ENCODE assay signal across 8 cellular contexts in genomic region chr6:125858427-125859320, GRCh38.
DNase-seq lines count a peak whose midpoint lies in the region; ATAC-seq and TF ChIP-seq lines count a peak whose summit lies in the region.

No MANE protein-coding gene starts in this region.

- H3K4me3 ChIP-seq in HFF-Myc (replicated peaks; ENCODE audit: low read depth, low read length) (no peak overlapping the region), fibroblast of the aortic adventitia (ENCODE audit: low read depth, low read length) (no peak overlapping the region), neuronal stem cell (ENCODE audit: low read length in 2 of 2) (no peak overlapping the region)

- no peak overlapping the region for H3K14ac ChIP-seq in neuronal stem cell (ENCODE audit: low read length)

- no CpG with 5 or more reads among the region's 7 CpGs for WGBS in neuronal stem cell (ENCODE audit: extremely low coverage in 2 of 2, insufficient read length in 2 of 2, insufficient replicate concordance in 1 of 2), 2 donors

- H3K4me1 ChIP-seq in neuronal stem cell (ENCODE audit: control insufficient read depth in 2 of 2, insufficient read depth in 1 of 2, low read depth in 1 of 2, low read length in 2 of 2) = no peaks in the 10 kb centered on the region

- H3K9ac ChIP-seq in neuronal stem cell (ENCODE audit: low read depth, low read length, poor library complexity) = no peak overlapping the region

- no peak overlapping the region for H2BK120ac ChIP-seq in neuronal stem cell (ENCODE audit: low read depth, low read length)

- no peak overlapping the region for H3K23ac ChIP-seq in neuronal stem cell (ENCODE audit: low read depth, low read length, poor library complexity)

- no peak overlapping the region for H2AK5ac ChIP-seq in neuronal stem cell (ENCODE audit: low read depth, low read length)

- H2AFZ ChIP-seq in neuronal stem cell (ENCODE audit: low read length) = no peak overlapping the region

- H2BK5ac ChIP-seq in neuronal stem cell (ENCODE audit: low read length) = no peak overlapping the region

- H2BK15ac ChIP-seq in neuronal stem cell (ENCODE audit: low read length) = no peak overlapping the region

- H3K18ac ChIP-seq in neuronal stem cell (ENCODE audit: low read length) = no peak overlapping the region

- ATAC-seq in GM21737 (IDR thresholded peaks at IDR 0.05; ENCODE audit: unreplicated experiment) = no peak
- ATAC-seq in GM18858 (IDR thresholded peaks at IDR 0.05; ENCODE audit: unreplicated experiment) = no peak

- H3K27ac ChIP-seq in neuronal stem cell (replicated peaks; ENCODE audit: low read length) = no peak overlapping the region

- H3K27me3 ChIP-seq in neuronal stem cell (ENCODE audit: control insufficient read depth in 3 of 3, insufficient read depth in 3 of 3, low read depth in 1 of 3, low read length in 3 of 3) = no peaks in the 10 kb centered on the region

- no peak overlapping the region for H3K4ac ChIP-seq in neuronal stem cell (ENCODE audit: low read length)

- H3K9me3 ChIP-seq in neuronal stem cell (replicated peaks in 1 of 2; ENCODE audit: control insufficient read depth in 2 of 2, insufficient read depth in 1 of 2, low read depth in 1 of 2, low read length in 2 of 2) = no peaks in the 10 kb centered on the region

- H3K79me1 ChIP-seq in neuronal stem cell (ENCODE audit: low read depth, low read length) = no peaks in the 10 kb centered on the region

- no peak overlapping the region for H4K8ac ChIP-seq in neuronal stem cell (ENCODE audit: low read depth, low read length)

- peak; percentile 94 for TF ChIP-seq CTCF in HFF-Myc (IDR thresholded peaks at IDR 0.05; ENCODE audit: low read depth, low read length, missing control alignments)
- peak; percentile 84 for TF ChIP-seq CTCF in fibroblast of the aortic adventitia (IDR thresholded peaks at IDR 0.05; ENCODE audit: insufficient read depth, low read length)

- no peak overlapping the region for H4K91ac ChIP-seq in neuronal stem cell (ENCODE audit: low read depth, low read length, poor library complexity)

- H3K36me3 ChIP-seq in neuronal stem cell (replicated peaks in 1 of 2; ENCODE audit: control insufficient read depth in 2 of 2, insufficient read depth in 2 of 2, low read length in 2 of 2) = no peaks in the 10 kb centered on the region

- no peak overlapping the region for H2BK12ac ChIP-seq in neuronal stem cell (ENCODE audit: low read length)

- peak; percentile 18 for DNase-seq in GM04503 (ENCODE audit: low read depth)
- DNase-seq in HFF-Myc (ENCODE audit: extremely low read depth, low read depth) = peak; percentile 57
- DNase-seq in NCI-H446 treated with DMSO at 0.1 percent for 48 hours (lab: John Stamatoyannopoulos, UW) = peak; percentile 8
- peak; percentile 26 to 28 for DNase-seq in activated T-cell treated with anti-CD3 and anti-CD28 coated beads, Interleukin-2, amount 50 U/mL, for 48 hours
- DNase-seq in fibroblast of the aortic adventitia (ENCODE audit: low read depth) = peak; percentile 70
- peak; percentile 62 for DNase-seq in neuronal stem cell (ENCODE audit: low spot score)

- H3K4me2 ChIP-seq in neuronal stem cell (ENCODE audit: insufficient read depth, low read length, poor library complexity, severe bottlenecking) = no peak overlapping the region

Comparison
In these comparisons a context has a peak if more than half of its experiments do, and no peak if none do; other contexts are left out.
1. DNase-seq: peak in every context shown above with its lines; median percentile 70 in fibroblast of the aortic adventitia; 62 in neuronal stem cell; 57 in HFF-Myc; 27 in activated T-cell treated with anti-CD3 and anti-CD28 coated beads, Interleukin-2, amount 50 U/mL, for 48 hours; 18 in GM04503; 8 in NCI-H446 treated with DMSO at 0.1 percent for 48 hours.